In the genomic region with DNA sequence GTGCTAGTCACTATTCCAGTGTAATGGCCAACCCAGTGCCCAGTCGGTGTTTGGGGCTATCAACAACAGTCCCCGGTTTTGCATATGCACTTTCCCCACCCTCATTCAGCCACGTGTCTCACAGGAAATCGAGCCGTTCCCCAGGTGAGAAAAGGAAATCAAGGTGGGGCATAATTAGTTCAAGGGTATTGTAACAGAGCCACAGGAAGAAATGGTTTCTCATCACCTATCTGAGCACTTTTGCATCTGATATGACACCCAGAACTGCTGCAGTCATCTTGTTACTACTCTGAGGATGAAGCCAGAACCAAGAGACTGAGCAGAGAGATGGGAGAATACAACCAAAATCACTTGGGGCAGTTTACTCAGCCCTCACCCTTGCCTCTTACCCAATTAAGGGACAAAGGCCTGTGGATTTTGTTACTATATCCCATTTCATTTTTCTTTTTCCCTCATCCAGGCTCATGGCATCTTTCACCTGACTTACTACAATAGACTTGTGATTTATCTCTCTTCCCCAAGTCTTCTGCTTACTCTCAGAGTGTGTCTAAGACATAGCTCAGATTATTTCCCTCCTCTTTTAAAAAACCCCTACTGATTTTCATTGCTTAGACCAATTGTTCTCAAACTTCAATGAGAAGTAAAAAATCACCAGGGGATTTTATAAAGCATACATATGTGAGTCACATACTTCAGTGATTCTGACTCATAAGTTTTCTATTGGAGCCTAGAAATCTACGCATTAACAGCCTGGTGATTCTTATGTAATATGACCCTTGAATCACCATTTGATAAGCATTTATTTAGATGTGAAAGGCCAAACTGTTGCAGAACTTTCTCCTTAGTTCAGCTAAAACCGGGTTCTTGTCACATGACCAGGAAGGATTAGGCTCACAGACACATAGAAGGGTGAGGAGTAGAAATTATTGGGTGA, we compare ENCODE assay signal across 8 cellular contexts.
DNase-seq lines count a peak whose midpoint lies in the region; ATAC-seq and TF ChIP-seq lines count a peak whose summit lies in the region.

No MANE protein-coding gene starts in this region.

- ATAC-seq in GM18873 (IDR thresholded peaks at IDR 0.05; ENCODE audit: low FRiP score, unreplicated experiment), result peak; percentile 52
- ATAC-seq in HG03460 (IDR thresholded peaks at IDR 0.05; ENCODE audit: unreplicated experiment), result peak; percentile 58
- ATAC-seq in GM19467 (IDR thresholded peaks at IDR 0.05; ENCODE audit: unreplicated experiment), result no peak

- H3K4me3 ChIP-seq in retinal pigment epithelial cell (ENCODE audit: low read length), result no peak overlapping the region

- DNase-seq in activated naive CD4-positive, alpha-beta T cell treated with Interleukin-2 at 50 U/mL for 16 hours, result peak; percentile 12
- DNase-seq in retinal pigment epithelial cell (ENCODE audit: low read depth) (peak; percentile 93), cerebellar cortex (ENCODE audit: low spot score) (no peak), COR-L47 (lab: John Stamatoyannopoulos, UW) (no peak), NCI-H1105 treated with DMSO at 0.1 percent for 48 hours (lab: John Stamatoyannopoulos, UW) (no peak)

- no peak for TF ChIP-seq CTCF in retinal pigment epithelial cell (conservative IDR thresholded peaks at IDR 0.05; ENCODE audit: low read depth, low read length)

Comparison
In these comparisons a context has a peak if more than half of its experiments do, and no peak if none do; other contexts are left out.
1. DNase-seq: peak in activated naive CD4-positive, alpha-beta T cell treated with Interleukin-2 at 50 U/mL for 16 hours (single experiment) and retinal pigment epithelial cell (single experiment); none in cerebellar cortex (single experiment), COR-L47 (single experiment) and NCI-H1105 treated with DMSO at 0.1 percent for 48 hours (single experiment).